In genomic region chr9:35162605-35163315, GRCh38 we compare ENCODE assay signal across 8 cellular contexts. TPM values are rescaled to one million over a fixed set of nuclear protein-coding genes. Genes with fewer than 3 reads are reported as not detected.
DNase-seq lines count a peak whose midpoint lies in the region; ATAC-seq lines count a peak whose summit lies in the region.

No MANE protein-coding gene starts in this region.

- H3K4me1 Mint-ChIP-seq in activated CD8-positive, alpha-beta memory T cell treated with anti-CD3 and anti-CD28 coated beads, Interleukin-2, amount 10 ng/mL, durations not matched to agents 7 days and 5 days: peaks cover 30% of the 10 kb centered on the region
- H3K4me1 Mint-ChIP-seq in activated CD4-positive, alpha-beta memory T cell treated with anti-CD3 and anti-CD28 coated beads for 36 hours (ENCODE audit: low read depth): peaks cover 23% of the 10 kb centered on the region

- H3K4me3 Mint-ChIP-seq in activated CD8-positive, alpha-beta memory T cell treated with anti-CD3 and anti-CD28 coated beads, Interleukin-2, amount 10 ng/mL, durations not matched to agents 7 days and 5 days: peak overlapping the region; percentile 79
- peak overlapping the region; percentile 82 for H3K4me3 Mint-ChIP-seq in activated CD4-positive, alpha-beta memory T cell treated with anti-CD3 and anti-CD28 coated beads for 36 hours

- H3K4me1 ChIP-seq in skeletal muscle tissue (ENCODE audit: control insufficient read depth in 3 of 3, insufficient read depth in 3 of 3, low read length in 3 of 3): peaks cover 8 to 27% (median 14%) of the 10 kb centered on the region in 3 donors

- no peak for DNase-seq in activated CD8-positive, alpha-beta memory T cell treated with anti-CD3 and anti-CD28 coated beads, Interleukin-2, amount 10 ng/mL, durations not matched to agents 7 days and 5 days
- no peak for DNase-seq in activated CD8-positive, alpha-beta memory T cell treated with anti-CD3 and anti-CD28 coated beads, Interleukin-2, amount 50 U/mL, for 4 hours
- no peak for DNase-seq in activated CD4-positive, alpha-beta memory T cell treated with anti-CD3 and anti-CD28 coated beads for 36 hours
- DNase-seq in hepatic stellate cell (ENCODE audit: low spot score): peak; percentile 12
- no peak for DNase-seq in NCI-H2081 (lab: John Stamatoyannopoulos, UW)
- DNase-seq in activated CD4-positive, alpha-beta T cell treated with anti-CD3 and anti-CD28 coated beads, Interleukin-2, amount 50 U/mL, for 4 hours: no peak

- H3K27ac ChIP-seq in skeletal muscle tissue (ENCODE audit: low read depth, low read length): peak overlapping the region; percentile 94

- no peak for ATAC-seq in activated CD8-positive, alpha-beta memory T cell treated with anti-CD3 and anti-CD28 coated beads, Interleukin-2, amount 10 ng/mL, durations not matched to agents 7 days and 5 days
- ATAC-seq in HG02938 (IDR thresholded peaks at IDR 0.05; ENCODE audit: unreplicated experiment): no peak

- no peak overlapping the region for H3K27ac Mint-ChIP-seq in activated CD8-positive, alpha-beta memory T cell treated with anti-CD3 and anti-CD28 coated beads, Interleukin-2, amount 10 ng/mL, durations not matched to agents 7 days and 5 days
- H3K27ac Mint-ChIP-seq in activated CD4-positive, alpha-beta memory T cell treated with anti-CD3 and anti-CD28 coated beads for 36 hours: no peak overlapping the region

- CTCF ChIA-PET in activated CD8-positive, alpha-beta memory T cell treated with anti-CD3 and anti-CD28 coated beads, Interleukin-2, amount 10 ng/mL, durations not matched to agents 7 days and 5 days (lab: Charles Lee): interaction anchor here (1.0 to 1.4 kb wide), 2 partner anchors 96 to 391 kb away, joined by 4 read pairs; no protein-coding TSS in a partner anchor
- CTCF ChIA-PET in activated CD4-positive, alpha-beta memory T cell treated with anti-CD3 and anti-CD28 coated beads for 36 hours (lab: Charles Lee): interaction anchor here (0.9 to 2.5 kb wide), 5 partner anchors 46 to 314 kb away, joined by 3 to 8 read pairs (median 4); no protein-coding TSS in a partner anchor

- peak overlapping the region; percentile 91 to 96 (median 93) for H3K9ac ChIP-seq in skeletal muscle tissue (ENCODE audit: low read depth in 1 of 3, low read length in 3 of 3)

- intact Hi-C loops in activated CD4-positive, alpha-beta memory T cell treated with anti-CD3 and anti-CD28 coated beads for 36 hours (cut with micrococcal nuclease): no loop called here

- peaks cover 31% of the 10 kb centered on the region for H3K27me3 Mint-ChIP-seq in activated CD8-positive, alpha-beta memory T cell treated with anti-CD3 and anti-CD28 coated beads, Interleukin-2, amount 10 ng/mL, durations not matched to agents 7 days and 5 days
- no peaks in the 10 kb centered on the region for H3K27me3 Mint-ChIP-seq in activated CD4-positive, alpha-beta memory T cell treated with anti-CD3 and anti-CD28 coated beads for 36 hours

- no peaks in the 10 kb centered on the region for H3K27me3 ChIP-seq in skeletal muscle tissue (ENCODE audit: control insufficient read depth in 3 of 3, insufficient read depth in 3 of 3, low read length in 3 of 3)

- no peaks in the 10 kb centered on the region for H3K9me3 Mint-ChIP-seq in activated CD8-positive, alpha-beta memory T cell treated with anti-CD3 and anti-CD28 coated beads, Interleukin-2, amount 10 ng/mL, durations not matched to agents 7 days and 5 days (ENCODE audit: low read depth)
- H3K9me3 Mint-ChIP-seq in activated CD4-positive, alpha-beta memory T cell treated with anti-CD3 and anti-CD28 coated beads for 36 hours: no peaks in the 10 kb centered on the region

- peak overlapping the region; percentile 90 to 99 (median 99) for H3K4me3 ChIP-seq in skeletal muscle tissue (ENCODE audit: low read length in 3 of 3)

- POLR2A ChIA-PET in activated CD4-positive, alpha-beta memory T cell treated with anti-CD3 and anti-CD28 coated beads for 36 hours (lab: Charles Lee): no interaction called here

- no peaks in the 10 kb centered on the region for H3K36me3 ChIP-seq in skeletal muscle tissue (ENCODE audit: control insufficient read depth in 3 of 3, insufficient read depth in 3 of 3, low read length in 3 of 3)

- no peaks in the 10 kb centered on the region for H3K9me3 ChIP-seq in skeletal muscle tissue (ENCODE audit: control insufficient read depth in 3 of 3, low read length in 3 of 3)

- H3K36me3 Mint-ChIP-seq in activated CD8-positive, alpha-beta memory T cell treated with anti-CD3 and anti-CD28 coated beads, Interleukin-2, amount 10 ng/mL, durations not matched to agents 7 days and 5 days: peaks cover 2% of the 10 kb centered on the region
- H3K36me3 Mint-ChIP-seq in activated CD4-positive, alpha-beta memory T cell treated with anti-CD3 and anti-CD28 coated beads for 36 hours: no peaks in the 10 kb centered on the region

RNA-seq across cellular contexts. Expression of gene UNC13B, which starts 1.0 kb away (rescaled TPM):
- total RNA-seq in activated CD8-positive, alpha-beta memory T cell treated with anti-CD3 and anti-CD28 coated beads, Interleukin-2, amount 10 ng/mL, durations not matched to agents 7 days and 5 days: 1 to 10 TPM in 1 of 2 experiments, under 1 TPM in 1; 0.94 to 1.2 TPM
- 1 to 10 TPM; 3.6 to 4.6 TPM for total RNA-seq in activated CD4-positive, alpha-beta memory T cell treated with anti-CD3 and anti-CD28 coated beads for 36 hours
- 16.2 TPM for total RNA-seq in skeletal muscle tissue

RNA-seq across cellular contexts. Expression of gene ATOSB, which starts 47.1 kb away (rescaled TPM):
- 10 to 100 TPM; 15.9 to 17.1 TPM for total RNA-seq in activated CD8-positive, alpha-beta memory T cell treated with anti-CD3 and anti-CD28 coated beads, Interleukin-2, amount 10 ng/mL, durations not matched to agents 7 days and 5 days
- 1 to 10 TPM; 9.1 to 9.6 TPM for total RNA-seq in activated CD4-positive, alpha-beta memory T cell treated with anti-CD3 and anti-CD28 coated beads for 36 hours
- 4.7 TPM for total RNA-seq in skeletal muscle tissue

RNA-seq across cellular contexts. Expression of gene STOML2, which starts 59.8 kb away (rescaled TPM):
- 100 to 1,000 TPM; 145 to 169 TPM for total RNA-seq in activated CD8-positive, alpha-beta memory T cell treated with anti-CD3 and anti-CD28 coated beads, Interleukin-2, amount 10 ng/mL, durations not matched to agents 7 days and 5 days
- 100 to 1,000 TPM; 162 TPM for total RNA-seq in activated CD4-positive, alpha-beta memory T cell treated with anti-CD3 and anti-CD28 coated beads for 36 hours
- total RNA-seq in skeletal muscle tissue: 93.9 TPM
